8 cellular contexts compared by ENCODE assay signal in genomic region chr22:40348025-40348658, GRCh38. TPM values are rescaled to one million over a fixed set of nuclear protein-coding genes. Genes with fewer than 3 reads are reported as not detected.
DNase-seq lines count a peak whose midpoint lies in the region; ATAC-seq, FAIRE-seq and TF ChIP-seq lines count a peak whose summit lies in the region.

No MANE protein-coding gene starts in this region.

- H3K27ac ChIP-seq in BLaER1 treated with 17β-estradiol and CSF1 and Interleukin-3, amounts not matched to agents 10 nM and 100 nM = peak overlapping the region in 5 of 11 experiments; percentile 83 to 92 (median 89); a peak in 6 of 22 replicates
- H3K27ac ChIP-seq in PC-9 (no peak overlapping the region), pancreas (no peak overlapping the region)

- no peaks in the 10 kb centered on the region for H3K27me3 Mint-ChIP-seq in activated T-helper 17 cell treated with anti-CD3 and anti-CD28 coated beads, Interleukin-2, amount 50 U/mL, for 72 hours

- H3K27ac Mint-ChIP-seq in activated T-helper 17 cell treated with anti-CD3 and anti-CD28 coated beads, Interleukin-2, amount 50 U/mL, for 72 hours = peak overlapping the region; percentile 95

- intact Hi-C loops in PC-9 (cut with micrococcal nuclease; ENCODE audit: unreplicated experiment) (loop anchor here (5.0 kb wide), 2 partner anchors 851 to 1176 kb away; no protein-coding TSS in a partner anchor), pancreas (cut with DNase I) (no loop called here)

- BruUV-seq in PC-9 (replicated peaks; lab: Mats Ljungman, UMichigan) = no TSS peak

- H3F3A ChIP-seq in PC-9 (ENCODE audit: insufficient read depth, low read depth) = peaks cover 42% of the 10 kb centered on the region

- POLR2A ChIA-PET in PC-9 (lab: Charles Lee; ENCODE audit: unreplicated experiment) = interaction anchor here (0.6 kb wide), 3 partner anchors 286 to 1642 kb away, joined by 4 to 7 read pairs (median 5); no protein-coding TSS in a partner anchor

- CTCF ChIA-PET in PC-9 (lab: Charles Lee) = interaction anchor here (0.5 to 1.4 kb wide), 4 partner anchors 24 to 295 kb away, joined by 3 to 4 read pairs (median 3); no protein-coding TSS in a partner anchor

- H3K4me3 Mint-ChIP-seq in activated T-helper 17 cell treated with anti-CD3 and anti-CD28 coated beads, Interleukin-2, amount 50 U/mL, for 72 hours = peak overlapping the region; percentile 79

- FAIRE-seq in H54 (lab: Jason Lieb, UNC) (peak; percentile 36), pancreas (lab: Jason Lieb, UNC) (no peak)

- H3K9ac ChIP-seq in BLaER1 treated with 17β-estradiol and CSF1 and Interleukin-3, amounts not matched to agents 10 nM and 100 nM = peak overlapping the region in 10 of 11 experiments; percentile 80 to 91 (median 87); a peak in 19 of 22 replicates

- peaks cover 53% of the 10 kb centered on the region for H3K79me2 ChIP-seq in PC-9 (ENCODE audit: low read depth)

- no peaks in the 10 kb centered on the region for H3K9me3 Mint-ChIP-seq in activated T-helper 17 cell treated with anti-CD3 and anti-CD28 coated beads, Interleukin-2, amount 50 U/mL, for 72 hours

- WGBS in pancreas, 2 donors = 54 to 65% methylated on average over 10 of the region's 10 CpGs

- peak; percentile 13 for DNase-seq in H54 (ENCODE audit: insufficient read length, low spot score)
- DNase-seq in PC-9 = peak in 1 of 2 experiments; percentile 35
- peak; percentile 64 for DNase-seq in fibroblast of villous mesenchyme (ENCODE audit: low read depth)
- peak in 4 of 6 donors; percentile 38 to 60 (median 43) for DNase-seq in pancreas

- H3K36me3 ChIP-seq in BLaER1 treated with 17β-estradiol and CSF1 and Interleukin-3, amounts not matched to agents 10 nM and 100 nM = peaks cover 44 to 50% (median 49%) of the 10 kb centered on the region in 11 experiments
- H3K36me3 ChIP-seq in PC-9 (ENCODE audit: low read depth) = peaks cover 16% of the 10 kb centered on the region
- peaks cover 0 to 14% (median 8%) of the 10 kb centered on the region in 3 donors for H3K36me3 ChIP-seq in pancreas

- H3K4me1 ChIP-seq in BLaER1 treated with 17β-estradiol and CSF1 and Interleukin-3, amounts not matched to agents 10 nM and 100 nM = peaks cover 30 to 41% (median 36%) of the 10 kb centered on the region in 10 experiments
- H3K4me1 ChIP-seq in PC-9 (replicated peaks; ENCODE audit: insufficient read depth) (peaks cover 14% of the 10 kb centered on the region), pancreas (peaks cover 0 to 21% (median 10%) of the 10 kb centered on the region in 3 donors)

- H4K20me1 ChIP-seq in BLaER1 treated with 17β-estradiol and CSF1 and Interleukin-3, amounts not matched to agents 10 nM and 100 nM = peaks cover 9 to 58% (median 37%) of the 10 kb centered on the region in 11 experiments; a peak in 18 of 22 replicates
- no peaks in the 10 kb centered on the region for H4K20me1 ChIP-seq in PC-9 (ENCODE audit: insufficient read depth)

- no peaks in the 10 kb centered on the region for H3K9me2 ChIP-seq in PC-9 (ENCODE audit: insufficient read depth)

- TF ChIP-seq CTCF in PC-9 (conservative IDR thresholded peaks at IDR 0.05) (peak; percentile 88), fibroblast of villous mesenchyme (IDR thresholded peaks at IDR 0.05; ENCODE audit: insufficient read depth, low read depth, low read length) (peak; percentile 84), pancreas (IDR thresholded peaks at IDR 0.05) (peak; percentile 19 to 41 (median 36))

- no peaks in the 10 kb centered on the region for H3K27me3 ChIP-seq in BLaER1 treated with 17β-estradiol and CSF1 and Interleukin-3, amounts not matched to agents 10 nM and 100 nM
- H3K27me3 ChIP-seq in PC-9 (ENCODE audit: insufficient read depth, low read depth) (no peaks in the 10 kb centered on the region), pancreas (no peaks in the 10 kb centered on the region)

- TF ChIP-seq POLR2A in H54 (IDR thresholded peaks at IDR 0.05; ENCODE audit: low read depth, low read length) = no peak

- peaks cover 16% of the 10 kb centered on the region for H3K4me1 Mint-ChIP-seq in activated T-helper 17 cell treated with anti-CD3 and anti-CD28 coated beads, Interleukin-2, amount 50 U/mL, for 72 hours

- H2AFZ ChIP-seq in PC-9 = no peak overlapping the region

- H3K4me2 ChIP-seq in BLaER1 treated with 17β-estradiol and CSF1 and Interleukin-3, amounts not matched to agents 10 nM and 100 nM = peak overlapping the region; percentile 87 to 95 (median 91)
- peak overlapping the region; percentile 87 for H3K4me2 ChIP-seq in PC-9

- H3K36me3 Mint-ChIP-seq in activated T-helper 17 cell treated with anti-CD3 and anti-CD28 coated beads, Interleukin-2, amount 50 U/mL, for 72 hours (ENCODE audit: low read depth) = peaks cover 64% of the 10 kb centered on the region

- peak overlapping the region; percentile 77 to 89 (median 82); a peak in 17 of 20 replicates for H3K4me3 ChIP-seq in BLaER1 treated with 17β-estradiol and CSF1 and Interleukin-3, amounts not matched to agents 10 nM and 100 nM
- H3K4me3 ChIP-seq in PC-9 (peak overlapping the region; percentile 79), fibroblast of villous mesenchyme (ENCODE audit: low read depth, low read length) (no peak overlapping the region), pancreas (peak overlapping the region in 1 of 4 donors; percentile 91)

- no peaks in the 10 kb centered on the region for H3K9me3 ChIP-seq in BLaER1 treated with 17β-estradiol and CSF1 and Interleukin-3, amounts not matched to agents 10 nM and 100 nM (replicated peaks in 1 of 11)
- H3K9me3 ChIP-seq in PC-9 (ENCODE audit: insufficient read depth, low read depth) = no peaks in the 10 kb centered on the region
- H3K9me3 ChIP-seq in pancreas = no peaks in the 10 kb centered on the region

- peak; percentile 33 for ATAC-seq in activated T-helper 17 cell treated with anti-CD3 and anti-CD28 coated beads, Interleukin-2, amount 50 U/mL, for 72 hours (replicated peaks)
- peak in 3 of 4 donors; percentile 33 to 53 (median 46) for ATAC-seq in pancreas
- ATAC-seq in HG02571 (IDR thresholded peaks at IDR 0.05; ENCODE audit: unreplicated experiment) = no peak
- ATAC-seq in GM21528 (IDR thresholded peaks at IDR 0.05; ENCODE audit: low FRiP score, unreplicated experiment) = no peak

RNA-seq across cellular contexts. Expression of gene ADSL, which starts 1.8 kb away (rescaled TPM):
- total RNA-seq in PC-9 (2021) (56.2 and 66.2 TPM in 2 replicates), fibroblast of villous mesenchyme (102 and 106 TPM in 2 replicates), pancreas (10 to 100 TPM; 18.9 to 35.7 (median 25.1) TPM)
- total RNA-seq in activated T-helper 17 cell treated with anti-CD3 and anti-CD28 coated beads, Interleukin-2, amount 50 U/mL, for 72 hours = 100 to 1,000 TPM in 1 of 2 donors, 10 to 100 TPM in 1; 94.6 to 157 TPM
- 10 to 100 TPM; 23.6 to 31.5 TPM for polyA plus RNA-seq in pancreas

RNA-seq across cellular contexts. Expression of gene SGSM3, which starts 22.3 kb away (rescaled TPM):
- total RNA-seq in PC-9 (2021) = 90.4 and 99.4 TPM in 2 replicates
- total RNA-seq in activated T-helper 17 cell treated with anti-CD3 and anti-CD28 coated beads, Interleukin-2, amount 50 U/mL, for 72 hours = 10 to 100 TPM; 39.7 to 41.8 TPM
- total RNA-seq in fibroblast of villous mesenchyme = 39.7 and 42.2 TPM in 2 replicates
- 10 to 100 TPM; 57.1 to 94.0 (median 66.7) TPM for total RNA-seq in pancreas
- polyA plus RNA-seq in pancreas = 100 to 1,000 TPM; 191 to 215 TPM

Comparison
In these comparisons a context has a peak if more than half of its experiments do, and no peak if none do; other contexts are left out.
1. CTCF ChIP-seq: peak in every context shown above with its lines; median percentile 88 in PC-9; 84 in fibroblast of villous mesenchyme; 36 in pancreas.
2. ATAC-seq: peak in activated T-helper 17 cell treated with anti-CD3 and anti-CD28 coated beads, Interleukin-2, amount 50 U/mL, for 72 hours (single experiment) and pancreas (3 of 4); none in HG02571 (single experiment) and GM21528 (single experiment).